Comparison of ENCODE assay signal across 20 cellular contexts in the genomic region with DNA sequence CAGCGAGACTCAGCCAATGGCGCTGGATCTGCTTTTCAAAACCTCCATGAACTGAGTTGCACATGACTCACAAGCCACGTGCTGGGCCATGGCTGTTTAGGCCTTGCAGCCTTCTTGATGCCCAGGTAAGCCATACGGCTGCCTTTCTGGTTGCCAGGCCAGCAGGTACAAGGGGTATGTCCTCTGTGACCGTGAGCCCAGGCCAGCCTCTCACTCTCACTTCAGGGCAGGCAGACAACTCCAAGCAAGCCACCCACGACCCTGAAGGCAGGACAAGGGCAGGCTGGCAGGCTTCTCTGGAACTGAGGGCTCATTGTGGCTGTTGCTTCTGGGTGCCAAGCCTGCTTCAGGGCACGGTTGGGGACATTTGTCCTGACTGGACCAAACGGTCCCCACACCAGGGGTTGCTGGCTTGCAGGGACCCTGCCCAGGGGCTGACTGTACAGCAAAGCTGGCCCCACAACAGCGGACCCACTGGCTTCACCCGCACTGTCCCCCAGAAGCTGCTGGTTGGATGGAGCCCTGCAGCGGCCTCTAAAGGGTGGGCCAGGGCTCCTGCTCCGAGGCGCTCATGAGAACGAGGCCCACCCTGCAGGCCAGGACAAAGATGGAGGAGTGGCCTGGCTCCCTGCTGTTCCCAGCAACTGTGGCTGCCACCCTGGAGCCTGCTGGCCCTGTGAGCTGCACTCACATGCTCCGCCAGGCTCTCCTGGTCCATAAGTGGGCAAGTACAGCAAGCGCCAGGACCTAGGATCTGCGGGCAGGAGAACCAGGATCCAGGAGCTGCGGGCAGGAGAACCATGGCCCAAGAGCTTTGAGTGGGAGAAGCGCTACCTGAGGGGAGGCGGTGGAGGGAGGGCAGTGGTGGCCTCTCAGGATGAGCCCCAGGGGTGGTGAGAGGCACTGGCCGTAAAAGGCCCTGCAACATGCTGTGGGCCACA. TPM values are rescaled to one million over a fixed set of nuclear protein-coding genes. Genes with fewer than 3 reads are reported as not detected.
A peak's percentile ranks its signal among the peaks of the same experiment; 100 is the strongest.
DNase-seq lines count a peak whose midpoint lies in the region; ATAC-seq, FAIRE-seq and TF ChIP-seq lines count a peak whose summit lies in the region.
"Had no signal": no experiment of that assay in that cellular context is flagged by ENCODE, and none has a peak within 500 bp of the region (broad histone marks: within the 10 kb centered on the region; RNA-seq: fewer than 3 reads in every experiment).

No MANE protein-coding gene starts in this region.

- no peak overlapping the region for H3K4me3 ChIP-seq in A549
- H3K4me3 ChIP-seq in K562 = no peak overlapping the region
- H3K4me3 ChIP-seq in neuronal stem cell (ENCODE audit: low read length in 2 of 2) = no peak overlapping the region
- no peak overlapping the region for H3K4me3 ChIP-seq in MG63
- no peak overlapping the region for H3K4me3 ChIP-seq in BE2C (ENCODE audit: low read depth, low read length)
- H3K4me3 ChIP-seq: ovary had no signal

- peak overlapping the region; percentile 75 for H2AFZ ChIP-seq in K562 (ENCODE audit: low read depth, low read length)
- no peak overlapping the region for H2AFZ ChIP-seq in neuronal stem cell (ENCODE audit: low read length)

- no peaks in the 10 kb centered on the region for H3K9me3 ChIP-seq in A549
- no peaks in the 10 kb centered on the region for H3K9me3 ChIP-seq in K562 (replicated peaks; ENCODE audit: control insufficient read depth, insufficient read depth, low read depth, low read length)
- H3K9me3 ChIP-seq in neuronal stem cell (replicated peaks in 1 of 2; ENCODE audit: control insufficient read depth in 2 of 2, insufficient read depth in 1 of 2, low read depth in 1 of 2, low read length in 2 of 2) = peaks cover 3 to 6% of the 10 kb centered on the region in 2 donors
- no peaks in the 10 kb centered on the region for H3K9me3 ChIP-seq in MG63
- no peaks in the 10 kb centered on the region; the same call in 1 of the 2 replicates for H3K9me3 ChIP-seq in BE2C
- H3K9me3 ChIP-seq: ovary had no signal

- no peaks in the 10 kb centered on the region for H3K9me1 ChIP-seq in K562 (ENCODE audit: control insufficient read depth, insufficient read depth, low read length)

- H3K79me2 ChIP-seq in K562 (ENCODE audit: control insufficient read depth, insufficient read depth, low read length) = no peaks in the 10 kb centered on the region

- BruUV-seq in K562 (replicated peaks; lab: Mats Ljungman, UMichigan) = no TSS peak

- H2BK15ac ChIP-seq in neuronal stem cell (ENCODE audit: low read length) = peak overlapping the region; percentile 67

- H3K9ac ChIP-seq in K562 (ENCODE audit: insufficient read depth in 1 of 2, low read depth in 2 of 2, low read length in 2 of 2) (peak overlapping the region; percentile 23 to 80), neuronal stem cell (ENCODE audit: low read depth, low read length, poor library complexity) (no peak overlapping the region)

- TF ChIP-seq CTCF in A549 (IDR thresholded peaks at IDR 0.05) (no peak), K562 (IDR thresholded peaks at IDR 0.05 in 2 of 3, conservative IDR thresholded peaks at IDR 0.05 in 1 of 3; ENCODE audit: insufficient read depth in 2 of 3, low read depth in 1 of 3, low read length in 3 of 3) (no peak), BE2C (IDR thresholded peaks at IDR 0.05; ENCODE audit: low read depth, low read length) (no peak)

- TF ChIP-seq RAD21 in A549 (conservative IDR thresholded peaks at IDR 0.05 in 1 of 2, IDR thresholded peaks at IDR 0.05 in 1 of 2) = no peak
- TF ChIP-seq RAD21 in K562 (CRISPR knock-in tag; conservative IDR thresholded peaks at IDR 0.05 in 1 of 2, IDR thresholded peaks at IDR 0.05 in 1 of 2) = no peak

- H4K91ac ChIP-seq in neuronal stem cell (ENCODE audit: low read depth, low read length, poor library complexity) = no peak overlapping the region

- no peaks in the 10 kb centered on the region for H4K20me1 ChIP-seq in K562 (replicated peaks; ENCODE audit: control insufficient read depth, insufficient read depth, low read length)

- POLR2A ChIA-PET in A549 (lab: Yijun Ruan, JAX) = no interaction called here
- POLR2A ChIA-PET in K562 (lab: Yijun Ruan, JAX) = interaction anchor here (0.7 to 1.4 kb wide), 2 partner anchors 15 to 1181 kb away, joined by 3 read pairs; no protein-coding TSS in a partner anchor

- FAIRE-seq in A549 (lab: Jason Lieb, UNC) (no peak), K562 (lab: Jason Lieb, UNC) (no peak)

- peak overlapping the region; percentile 17 for H2BK120ac ChIP-seq in neuronal stem cell (ENCODE audit: low read depth, low read length)

- H3K14ac ChIP-seq in neuronal stem cell (ENCODE audit: low read length) = no peak overlapping the region

- H3K27ac ChIP-seq in A549 (no peak overlapping the region), K562 (ENCODE audit: extremely low read depth, low read depth, low read length) (peak overlapping the region; percentile 55), neuronal stem cell (replicated peaks; ENCODE audit: low read length) (no peak overlapping the region)
- H3K27ac ChIP-seq: ovary, VCaP had no signal

- H3K79me1 ChIP-seq in neuronal stem cell (ENCODE audit: low read depth, low read length) = no peaks in the 10 kb centered on the region

- intact Hi-C loops in K562 (cut with micrococcal nuclease) = loop anchor here (2.0 kb wide), 1 partner anchor 33 kb away; no protein-coding TSS in a partner anchor

- H3K18ac ChIP-seq in neuronal stem cell (ENCODE audit: low read length) = peak overlapping the region; percentile 70

- 84% methylated on average over 18 of the region's 21 CpGs for WGBS in A549 (ENCODE audit: missing lambda C conversion rate)
- 72% methylated on average over 20 of the region's 21 CpGs for WGBS in K562 (ENCODE audit: insufficient coverage, low coverage, missing lambda C conversion rate)
- no CpG with 5 or more reads among the region's 21 CpGs for WGBS in neuronal stem cell (ENCODE audit: extremely low coverage in 2 of 2, insufficient read length in 2 of 2, insufficient replicate concordance in 1 of 2), 2 donors

- TF ChIP-seq POLR2A in A549 (IDR thresholded peaks at IDR 0.05; ENCODE audit: low read length) = no peak
- TF ChIP-seq POLR2A in K562 (conservative IDR thresholded peaks at IDR 0.05) = no peak

- TF ChIP-seq EP300 in A549 (IDR thresholded peaks at IDR 0.05) (no peak), K562 (IDR thresholded peaks at IDR 0.05; ENCODE audit: low read length) (no peak)

- peak in 1 of 2 experiments; percentile 18; a peak in 3 of 6 replicates for ATAC-seq in A549
- no peak for ATAC-seq in K562
- ATAC-seq in GM21786 (IDR thresholded peaks at IDR 0.05; ENCODE audit: unreplicated experiment) = no peak

- no peak overlapping the region for H2AK5ac ChIP-seq in neuronal stem cell (ENCODE audit: low read depth, low read length)

- no peak overlapping the region for H2BK5ac ChIP-seq in neuronal stem cell (ENCODE audit: low read length)

- no peaks in the 10 kb centered on the region for H3K36me3 ChIP-seq in K562 (ENCODE audit: control insufficient read depth, insufficient read depth, low read length)
- H3K36me3 ChIP-seq in neuronal stem cell (replicated peaks in 1 of 2; ENCODE audit: control insufficient read depth in 2 of 2, insufficient read depth in 2 of 2, low read length in 2 of 2) = no peaks in the 10 kb centered on the region
- H3K36me3 ChIP-seq in MG63 = no peaks in the 10 kb centered on the region
- no peaks in the 10 kb centered on the region for H3K36me3 ChIP-seq in BE2C
- H3K36me3 ChIP-seq: ovary had no signal

- no peak overlapping the region for H4K8ac ChIP-seq in neuronal stem cell (ENCODE audit: low read depth, low read length)

- CTCF ChIA-PET in A549 (lab: Yijun Ruan, JAX) (interaction anchor here (1.0 kb wide), 1 partner anchor 70 kb away, joined by 3 read pairs; a partner anchor contains a TSS), K562 (lab: Yijun Ruan, JAX; ENCODE audit: low intra/inter-chr PET ratio) (no interaction called here)

- no peak overlapping the region for H3K4ac ChIP-seq in neuronal stem cell (ENCODE audit: low read length)

- H2BK12ac ChIP-seq in neuronal stem cell (ENCODE audit: low read length) = peak overlapping the region; percentile 58

- in situ Hi-C loops in K562 (cut with MboI) = no loop called here

- H3K27me3 ChIP-seq in K562 (ENCODE audit: control insufficient read depth in 2 of 2, insufficient read depth in 2 of 2, low read length in 2 of 2) = peaks cover 0 to 3% of the 10 kb centered on the region in 2 experiments; a peak in 2 of 5 replicates
- no peaks in the 10 kb centered on the region for H3K27me3 ChIP-seq in neuronal stem cell (ENCODE audit: control insufficient read depth in 3 of 3, insufficient read depth in 3 of 3, low read depth in 1 of 3, low read length in 3 of 3)
- H3K27me3 ChIP-seq in MG63 = no peaks in the 10 kb centered on the region
- no peaks in the 10 kb centered on the region for H3K27me3 ChIP-seq in BE2C
- H3K27me3 ChIP-seq: ovary had no signal

- H3K4me1 ChIP-seq in A549 (no peaks in the 10 kb centered on the region), K562 (replicated peaks in 1 of 2; ENCODE audit: control insufficient read depth in 2 of 2, insufficient read depth in 2 of 2, low read length in 2 of 2) (peaks cover 44 to 62% of the 10 kb centered on the region in 2 experiments), neuronal stem cell (ENCODE audit: control insufficient read depth in 2 of 2, insufficient read depth in 1 of 2, low read depth in 1 of 2, low read length in 2 of 2) (no peaks in the 10 kb centered on the region), BE2C (peaks cover 4% of the 10 kb centered on the region; the same call in 1 of the 2 replicates)

- DNase-seq in A549 (ENCODE audit: low read depth in 1 of 2, low spot score in 1 of 2) (no peak), Daoy (ENCODE audit: low read depth) (peak; percentile 39), K562 (ENCODE audit: extremely low read depth in 1 of 4, low spot score in 3 of 4) (no peak), neuronal stem cell (ENCODE audit: low spot score) (no peak), MG63 (no peak), BE2C (no peak)
- DNase-seq: activated naive CD4-positive, alpha-beta T cell treated with anti-CD3 and anti-CD28 coated beads, Interleukin-2, amount 50 U/mL, for 16 hours; central memory CD4-positive, alpha-beta T cell; foreskin melanocyte; hippocampal formation; naive thymus-derived CD8-positive, alpha-beta T cell; NCI-H1694; NCI-H2227 treated with DMSO at 0.1 percent for 48 hours; ovary; T-helper 17 cell had no signal

- H3K4me2 ChIP-seq in A549 (no peak overlapping the region), K562 (ENCODE audit: insufficient read depth, low read length) (peak overlapping the region; percentile 65), neuronal stem cell (ENCODE audit: insufficient read depth, low read length, poor library complexity, severe bottlenecking) (no peak overlapping the region)

- H3K23ac ChIP-seq in neuronal stem cell (ENCODE audit: low read depth, low read length, poor library complexity) = peak overlapping the region; percentile 55

RNA-seq across cellular contexts. Expression of a gene that starts 34.3 kb away (rescaled TPM):
- polyA plus RNA-seq in A549 (2011; rRNA removed) (16.0 and 20.0 TPM in 2 replicates), A549 (2017; fragmentation: RNase III; extraction: RNeasy Plus Mini Kit Qiagen cat#74134 plus additional on column Dnase treatment) (29.2 to 35.0 TPM (median 33.0 TPM) in 3 replicates), K562 (2011; rRNA removed) (44.9 and 71.8 TPM in 2 replicates), K562 (2014; fragmentation: Illumina TruSeq; extraction: Trizol) (26.4 and 44.1 TPM in 2 replicates), K562 (2014; fragmentation: Nextera tagmentation; extraction: Ambion mirVana) (under 1 TPM; 0.20 to 0.42 TPM), K562 (2014; rRNA removed) (76.3 and 82.7 TPM in 2 replicates)
- polyA plus RNA-seq in A549 (2012; cell fraction: cytosol; rRNA removed) = 33.6 and 46.9 TPM in 2 replicates
- 116 and 143 TPM in 2 replicates for polyA plus RNA-seq in A549 (2012; cell fraction: nucleus; rRNA removed)
- polyA minus RNA-seq in A549 (2011; rRNA and poly(A)+ RNA removed) = 21.3 and 25.0 TPM in 2 replicates
- total RNA-seq in Daoy (2014; rRNA removed; shearing (Covaris generic)) = 13.5 and 13.7 TPM in 2 replicates
- total RNA-seq in K562 (2011; cell fraction: chromatin; rRNA removed; ENCODE audit: low replicate concordance) = 47.6 and 128 TPM in 2 replicates
- total RNA-seq in K562 (2011; cell fraction: nucleolus; rRNA removed) = 87.2 and 93.1 TPM in 2 replicates
- 47.3 and 58.7 TPM in 2 replicates for total RNA-seq in K562 (2011; cell fraction: nucleoplasm; rRNA removed)
- total RNA-seq in K562 (2014; rRNA removed) (49.2 and 60.0 TPM in 2 replicates), K562 (2014; rRNA removed; fragmentation: Illumina TruSeq; extraction: Trizol) (24.4 and 29.3 TPM in 2 replicates), K562 (2015; rRNA removed; fragmentation: Illumina TruSeq; extraction: Trizol) (28.2 and 29.1 TPM in 2 replicates), K562 (2021) (72.0 and 74.5 TPM in 2 replicates)
- 59.2 and 114 TPM in 2 replicates for polyA plus RNA-seq in K562 (2011; cell fraction: cytosol; rRNA removed)
- polyA plus RNA-seq in K562 (2011; cell fraction: nucleus; rRNA removed) = 244 and 400 TPM in 2 replicates
- 38.5 and 48.2 TPM in 2 replicates for polyA plus RNA-seq in K562 (2012)
- polyA minus RNA-seq in K562 (2011; rRNA and poly(A)+ RNA removed) = 25.2 and 31.9 TPM in 2 replicates
- polyA minus RNA-seq in K562 (2011; cell fraction: cytosol; rRNA and poly(A)+ RNA removed) = 37.7 and 44.3 TPM in 2 replicates
- 47.9 and 59.5 TPM in 2 replicates for polyA minus RNA-seq in K562 (2011; cell fraction: nucleus; rRNA and poly(A)+ RNA removed)
- 46.8 TPM for polyA plus RNA-seq in neuronal stem cell (2013, experiment 1 of 2)
- polyA plus RNA-seq in neuronal stem cell (2013, experiment 2 of 2) = 45.0 TPM
- total RNA-seq in MG63 (2014; rRNA removed; shearing (Covaris generic); ENCODE audit: low replicate concordance) = 21.7 and 29.1 TPM in 2 replicates
- polyA plus RNA-seq in BE2C (2012; ENCODE audit: insufficient read depth, insufficient read length, low read depth) = 457 TPM

RNA-seq across cellular contexts. Expression of a gene that starts 52.3 kb away (rescaled TPM):
- 0.18 and 0.22 TPM in 2 replicates for polyA plus RNA-seq in A549 (2011; rRNA removed)
- 0.22 and 0.29 TPM in 2 replicates for polyA plus RNA-seq in A549 (2012; cell fraction: cytosol; rRNA removed)
- polyA plus RNA-seq in A549 (2012; cell fraction: nucleus; rRNA removed) = 3.6 TPM in 2 replicates
- polyA plus RNA-seq in A549 (2017; fragmentation: RNase III; extraction: RNeasy Plus Mini Kit Qiagen cat#74134 plus additional on column Dnase treatment) = 0.21 to 0.41 TPM (median 0.36 TPM) in 3 replicates
- 0.08 TPM in 1 of 2 replicates, not detected in the other for polyA minus RNA-seq in A549 (2011; rRNA and poly(A)+ RNA removed)
- total RNA-seq in Daoy (2014; rRNA removed; shearing (Covaris generic)) = not detected in 2 replicates
- 0.23 and 0.67 TPM in 2 replicates for total RNA-seq in K562 (2011; cell fraction: chromatin; rRNA removed; ENCODE audit: low replicate concordance)
- 0.50 and 0.53 TPM in 2 replicates for total RNA-seq in K562 (2011; cell fraction: nucleolus; rRNA removed)
- total RNA-seq in K562 (2011; cell fraction: nucleoplasm; rRNA removed) = 0.22 TPM in 1 of 2 replicates, not detected in the other
- total RNA-seq in K562 (2014; rRNA removed) = 0.16 and 0.27 TPM in 2 replicates
- total RNA-seq in K562 (2014; rRNA removed; fragmentation: Illumina TruSeq; extraction: Trizol) = not detected in 2 replicates
- 0.08 TPM in 1 of 2 replicates, not detected in the other for total RNA-seq in K562 (2015; rRNA removed; fragmentation: Illumina TruSeq; extraction: Trizol)
- 0.13 and 0.18 TPM in 2 replicates for total RNA-seq in K562 (2021)
- polyA plus RNA-seq in K562 (2011; rRNA removed) = 0.06 and 0.11 TPM in 2 replicates
- 0.04 and 0.27 TPM in 2 replicates for polyA plus RNA-seq in K562 (2011; cell fraction: cytosol; rRNA removed)
- 0.63 and 1.0 TPM in 2 replicates for polyA plus RNA-seq in K562 (2011; cell fraction: nucleus; rRNA removed)
- 0.12 and 0.16 TPM in 2 replicates for polyA plus RNA-seq in K562 (2012)
- polyA plus RNA-seq in K562 (2014; fragmentation: Illumina TruSeq; extraction: Trizol) = 0.07 TPM in 1 of 2 replicates, not detected in the other
- not detected for polyA plus RNA-seq in K562 (2014; fragmentation: Nextera tagmentation; extraction: Ambion mirVana)
- 0.20 TPM in 1 of 2 replicates, not detected in the other for polyA plus RNA-seq in K562 (2014; rRNA removed)
- not detected in 2 replicates for polyA minus RNA-seq in K562 (2011; rRNA and poly(A)+ RNA removed)
- not detected in 2 replicates for polyA minus RNA-seq in K562 (2011; cell fraction: cytosol; rRNA and poly(A)+ RNA removed)
- polyA minus RNA-seq in K562 (2011; cell fraction: nucleus; rRNA and poly(A)+ RNA removed) = 0.13 and 0.22 TPM in 2 replicates
- polyA plus RNA-seq in neuronal stem cell (2013, experiment 1 of 2) = 0.03 TPM
- polyA plus RNA-seq in neuronal stem cell (2013, experiment 2 of 2) = 0.04 TPM
- total RNA-seq in MG63 (2014; rRNA removed; shearing (Covaris generic); ENCODE audit: low replicate concordance) = not detected in 2 replicates
- 0.20 TPM for polyA plus RNA-seq in BE2C (2012; ENCODE audit: insufficient read depth, insufficient read length, low read depth)
- total RNA-seq: aorta; kidney epithelial cell; naive thymus-derived CD8-positive, alpha-beta T cell; T-helper 17 cell had no signal
- polyA plus RNA-seq: BJ; naive thymus-derived CD8-positive, alpha-beta T cell had no signal

RNA-seq across cellular contexts. Expression of a gene that starts 56.8 kb away (rescaled TPM):
- polyA plus RNA-seq in A549 (2011; rRNA removed) = 0.31 and 0.58 TPM in 2 replicates
- 0.56 and 0.74 TPM in 2 replicates for polyA plus RNA-seq in A549 (2012; cell fraction: cytosol; rRNA removed)
- 6.5 and 7.0 TPM in 2 replicates for polyA plus RNA-seq in A549 (2012; cell fraction: nucleus; rRNA removed)
- polyA plus RNA-seq in A549 (2017; fragmentation: RNase III; extraction: RNeasy Plus Mini Kit Qiagen cat#74134 plus additional on column Dnase treatment) = 0.92 to 1.3 TPM (median 1.1 TPM) in 3 replicates
- 0.39 and 0.66 TPM in 2 replicates for polyA minus RNA-seq in A549 (2011; rRNA and poly(A)+ RNA removed)
- under 0.01 TPM in 1 of 2 replicates, not detected in the other for total RNA-seq in Daoy (2014; rRNA removed; shearing (Covaris generic))
- 2.8 and 5.5 TPM in 2 replicates for total RNA-seq in K562 (2011; cell fraction: chromatin; rRNA removed; ENCODE audit: low replicate concordance)
- 2.0 and 3.0 TPM in 2 replicates for total RNA-seq in K562 (2011; cell fraction: nucleolus; rRNA removed)
- total RNA-seq in K562 (2011; cell fraction: nucleoplasm; rRNA removed) = 2.3 and 3.4 TPM in 2 replicates
- total RNA-seq in K562 (2014; rRNA removed) = 0.14 and 0.45 TPM in 2 replicates
- total RNA-seq in K562 (2014; rRNA removed; fragmentation: Illumina TruSeq; extraction: Trizol) = 0.04 TPM in 1 of 2 replicates, not detected in the other
- 0.19 and 0.22 TPM in 2 replicates for total RNA-seq in K562 (2015; rRNA removed; fragmentation: Illumina TruSeq; extraction: Trizol)
- total RNA-seq in K562 (2021) = 0.58 and 0.75 TPM in 2 replicates
- polyA plus RNA-seq in K562 (2011; rRNA removed) = 0.17 and 0.66 TPM in 2 replicates
- polyA plus RNA-seq in K562 (2011; cell fraction: cytosol; rRNA removed) = 0.16 and 0.19 TPM in 2 replicates
- 4.1 and 5.1 TPM in 2 replicates for polyA plus RNA-seq in K562 (2011; cell fraction: nucleus; rRNA removed)
- polyA plus RNA-seq in K562 (2012) = 0.95 and 2.4 TPM in 2 replicates
- 0.31 and 0.44 TPM in 2 replicates for polyA plus RNA-seq in K562 (2014; fragmentation: Illumina TruSeq; extraction: Trizol)
- under 1 TPM in 1 of 2 experiments, not detected in 1; 0.01 TPM for polyA plus RNA-seq in K562 (2014; fragmentation: Nextera tagmentation; extraction: Ambion mirVana)
- polyA plus RNA-seq in K562 (2014; rRNA removed) = 0.78 and 0.85 TPM in 2 replicates
- polyA minus RNA-seq in K562 (2011; rRNA and poly(A)+ RNA removed) = 0.07 and 0.12 TPM in 2 replicates
- 0.19 and 0.46 TPM in 2 replicates for polyA minus RNA-seq in K562 (2011; cell fraction: cytosol; rRNA and poly(A)+ RNA removed)
- 0.54 and 1.00 TPM in 2 replicates for polyA minus RNA-seq in K562 (2011; cell fraction: nucleus; rRNA and poly(A)+ RNA removed)
- 0.38 TPM for polyA plus RNA-seq in neuronal stem cell (2013, experiment 1 of 2)
- polyA plus RNA-seq in neuronal stem cell (2013, experiment 2 of 2) = 0.29 TPM
- not detected in 2 replicates for total RNA-seq in MG63 (2014; rRNA removed; shearing (Covaris generic); ENCODE audit: low replicate concordance)
- polyA plus RNA-seq in BE2C (2012; ENCODE audit: insufficient read depth, insufficient read length, low read depth) = 1.9 TPM

RNA-seq across cellular contexts. Expression of a gene that starts 58.2 kb away (rescaled TPM):
- polyA plus RNA-seq in A549 (2011; rRNA removed) = 19.2 and 19.7 TPM in 2 replicates
- 106 and 120 TPM in 2 replicates for polyA plus RNA-seq in A549 (2012; cell fraction: cytosol; rRNA removed)
- 47.7 and 82.7 TPM in 2 replicates for polyA plus RNA-seq in A549 (2012; cell fraction: nucleus; rRNA removed)
- 51.0 to 54.4 TPM (median 52.4 TPM) in 3 replicates for polyA plus RNA-seq in A549 (2017; fragmentation: RNase III; extraction: RNeasy Plus Mini Kit Qiagen cat#74134 plus additional on column Dnase treatment)
- polyA minus RNA-seq in A549 (2011; rRNA and poly(A)+ RNA removed) = 4.2 and 6.5 TPM in 2 replicates
- total RNA-seq in Daoy (2014; rRNA removed; shearing (Covaris generic)) = 101 and 119 TPM in 2 replicates
- total RNA-seq in K562 (2011; cell fraction: chromatin; rRNA removed; ENCODE audit: low replicate concordance) = 2.1 and 9.1 TPM in 2 replicates
- 19.8 and 28.3 TPM in 2 replicates for total RNA-seq in K562 (2011; cell fraction: nucleolus; rRNA removed)
- 9.6 and 10.5 TPM in 2 replicates for total RNA-seq in K562 (2011; cell fraction: nucleoplasm; rRNA removed)
- 239 and 259 TPM in 2 replicates for total RNA-seq in K562 (2014; rRNA removed)
- total RNA-seq in K562 (2014; rRNA removed; fragmentation: Illumina TruSeq; extraction: Trizol) = 9.2 and 11.6 TPM in 2 replicates
- 54.9 and 58.3 TPM in 2 replicates for total RNA-seq in K562 (2015; rRNA removed; fragmentation: Illumina TruSeq; extraction: Trizol)
- 146 and 158 TPM in 2 replicates for total RNA-seq in K562 (2021)
- 21.6 and 23.7 TPM in 2 replicates for polyA plus RNA-seq in K562 (2011; rRNA removed)
- polyA plus RNA-seq in K562 (2011; cell fraction: cytosol; rRNA removed) = 35.6 and 169 TPM in 2 replicates
- polyA plus RNA-seq in K562 (2011; cell fraction: nucleus; rRNA removed) = 18.9 and 28.4 TPM in 2 replicates
- 75.7 and 99.4 TPM in 2 replicates for polyA plus RNA-seq in K562 (2012)
- 10.4 and 32.9 TPM in 2 replicates for polyA plus RNA-seq in K562 (2014; fragmentation: Illumina TruSeq; extraction: Trizol)
- 1 to 10 TPM; 2.6 to 4.1 TPM for polyA plus RNA-seq in K562 (2014; fragmentation: Nextera tagmentation; extraction: Ambion mirVana)
- 184 and 216 TPM in 2 replicates for polyA plus RNA-seq in K562 (2014; rRNA removed)
- 1.7 and 3.9 TPM in 2 replicates for polyA minus RNA-seq in K562 (2011; rRNA and poly(A)+ RNA removed)
- 21.6 and 22.5 TPM in 2 replicates for polyA minus RNA-seq in K562 (2011; cell fraction: cytosol; rRNA and poly(A)+ RNA removed)
- polyA minus RNA-seq in K562 (2011; cell fraction: nucleus; rRNA and poly(A)+ RNA removed) = 4.7 and 8.7 TPM in 2 replicates
- polyA plus RNA-seq in neuronal stem cell (2013, experiment 1 of 2) = 39.7 TPM
- 37.4 TPM for polyA plus RNA-seq in neuronal stem cell (2013, experiment 2 of 2)
- 57.4 and 62.2 TPM in 2 replicates for total RNA-seq in MG63 (2014; rRNA removed; shearing (Covaris generic); ENCODE audit: low replicate concordance)
- polyA plus RNA-seq in BE2C (2012; ENCODE audit: insufficient read depth, insufficient read length, low read depth) = 289 TPM
